Comparison of ENCODE assay signal across 30 cellular contexts in the genomic region with DNA sequence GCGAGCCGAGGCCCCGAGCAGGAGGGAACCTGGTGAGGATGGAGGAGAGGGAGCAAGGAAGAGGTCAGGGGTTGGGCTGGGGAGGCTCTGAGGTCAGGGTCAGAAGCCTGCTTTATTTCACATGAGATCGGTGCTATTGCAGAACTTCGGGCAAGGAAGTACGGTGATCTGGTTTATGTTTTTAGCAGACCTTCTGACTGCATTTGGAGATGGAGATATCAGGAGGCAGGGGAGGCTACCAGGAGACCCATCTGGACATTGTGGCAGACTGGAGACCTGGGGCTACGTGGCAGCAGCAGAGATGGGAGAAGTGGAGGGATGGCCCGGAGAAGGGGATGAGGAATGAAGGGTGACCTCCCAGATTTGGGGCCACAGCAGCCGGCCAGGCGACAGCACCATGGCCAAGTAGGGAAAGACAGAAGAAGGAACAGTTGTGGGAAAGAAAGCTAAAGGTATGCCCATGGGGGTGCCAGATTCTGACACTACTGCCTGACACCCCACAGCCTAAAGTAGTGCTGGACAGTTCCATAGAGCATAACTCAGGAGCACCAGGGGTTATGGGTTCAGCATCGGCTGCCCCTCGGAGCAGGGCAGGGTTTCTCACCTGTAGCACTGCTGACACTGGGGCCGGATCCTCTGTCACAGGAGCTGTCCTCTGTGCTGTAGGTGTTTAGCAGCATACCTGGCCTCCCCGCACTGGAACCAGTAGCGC. TPM values are rescaled to one million over a fixed set of nuclear protein-coding genes. Genes with fewer than 3 reads are reported as not detected.
DNase-seq lines count a peak whose midpoint lies in the region; ATAC-seq, FAIRE-seq and TF ChIP-seq lines count a peak whose summit lies in the region.
"Had no signal": no experiment of that assay in that cellular context is flagged by ENCODE, and none has a peak within 500 bp of the region (broad histone marks: within the 10 kb centered on the region; RNA-seq: fewer than 3 reads in every experiment).

No MANE protein-coding gene starts in this region.

- H3K4me3 Mint-ChIP-seq in WTC11 (no peak overlapping the region), neural progenitor cell (no peak overlapping the region)
- H3K4me3 Mint-ChIP-seq: CD4-positive, alpha-beta memory T cell had no signal

- ATAC-seq in WTC11 (no peak; the same call in 1 of the 2 replicates), GM21528 (IDR thresholded peaks at IDR 0.05; ENCODE audit: low FRiP score, unreplicated experiment) (no peak)
- ATAC-seq: A549, Panc1 had no signal

- H2AFZ ChIP-seq in neural progenitor cell (replicated peaks), result no peak overlapping the region

- no peak overlapping the region for H3K27ac ChIP-seq in neural progenitor cell
- H3K27ac ChIP-seq: A549, KMS-11, RWPE1 had no signal

- no peaks in the 10 kb centered on the region for H3F3A ChIP-seq in neural progenitor cell (ENCODE audit: low read depth)

- CTCF ChIA-PET in WTC11 (lab: Charles Lee), result interaction anchor here (1.6 to 4.6 kb wide), 2 partner anchors 56 to 116 kb away, joined by 4 to 48 read pairs; no protein-coding TSS in a partner anchor

- DNase-seq in HTR-8/SVneo (ENCODE audit: insufficient read length, low spot score) (no peak), WTC11 (ENCODE audit: low spot score) (no peak), neural progenitor cell (ENCODE audit: low spot score) (no peak), NOMO-1 treated with dmso at 0.1 percent for 144 hours (lab: John Stamatoyannopoulos, UW; ENCODE audit: unreplicated experiment) (no peak), NCI-H1092 (lab: John Stamatoyannopoulos, UW) (no peak), kidney glomerular epithelial cell (lab: John Stamatoyannopoulos, UW) (no peak)
- DNase-seq: AML-193; C1 segment of cervical spinal cord; CD4-positive, alpha-beta memory T cell; DMS 273 treated with DMSO at 0.1 percent for 48 hours; DMS79; EL; GF-D8; H7; IMR-90; NCI-H1048; NCI-H1417 treated with DMSO at 0.1 percent for 48 hours; NCI-H1694 treated with DMSO at 0.1 percent for 48 hours; NCI-H2081; NCI-H2227 treated with DMSO at 0.1 percent for 48 hours; NCI-H526 treated with DMSO at 0.1 percent for 48 hours; SHP77; SW 1271 had no signal

- peaks cover 5% of the 10 kb centered on the region for H4K20me1 ChIP-seq in neural progenitor cell (ENCODE audit: low read depth)

- TF ChIP-seq CTCF in WTC11 (IDR thresholded peaks at IDR 0.05) (no peak), neural progenitor cell (IDR thresholded peaks at IDR 0.05) (no peak)

- POLR2A ChIA-PET in WTC11 (lab: Charles Lee), result no interaction called here

- peak; percentile 16 for FAIRE-seq in HTR-8/SVneo (lab: Jason Lieb, UNC)
- FAIRE-seq: A549, GM12892 had no signal

- H3K4me2 ChIP-seq in neural progenitor cell, result no peak overlapping the region
- H3K4me2 ChIP-seq: A549, KMS-11 had no signal

- H3K9me3 ChIP-seq in neural progenitor cell (ENCODE audit: low read depth), result no peaks in the 10 kb centered on the region
- H3K9me3 ChIP-seq: A549 had no signal

- H3K9me3 Mint-ChIP-seq in WTC11, result no peaks in the 10 kb centered on the region
- H3K9me3 Mint-ChIP-seq in neural progenitor cell, result no peaks in the 10 kb centered on the region

- H3K4me1 Mint-ChIP-seq in WTC11 (peaks cover 8% of the 10 kb centered on the region), neural progenitor cell (peaks cover 53% of the 10 kb centered on the region)

- H3K4me3 ChIP-seq in neural progenitor cell, result no peak overlapping the region
- H3K4me3 ChIP-seq: A549 had no signal

- H3K27me3 Mint-ChIP-seq in WTC11 (ENCODE audit: low read depth) (peaks cover 18% of the 10 kb centered on the region), neural progenitor cell (ENCODE audit: insufficient read depth, low read depth) (peaks cover 8% of the 10 kb centered on the region)

- H3K36me3 Mint-ChIP-seq in WTC11 (no peaks in the 10 kb centered on the region), neural progenitor cell (peaks cover 25% of the 10 kb centered on the region)
- H3K36me3 Mint-ChIP-seq: CD4-positive, alpha-beta memory T cell had no signal

- H3K27ac Mint-ChIP-seq in WTC11 (peak overlapping the region; percentile 24), neural progenitor cell (peak overlapping the region; percentile 24)

- H3K27me3 ChIP-seq in neural progenitor cell, result peaks cover 26% of the 10 kb centered on the region

- H3K9ac ChIP-seq in neural progenitor cell, result no peak overlapping the region
- H3K9ac ChIP-seq: KMS-11 had no signal

- H3K4me1 ChIP-seq in neural progenitor cell, result no peaks in the 10 kb centered on the region

- no peaks in the 10 kb centered on the region for H3K36me3 ChIP-seq in neural progenitor cell

- no peaks in the 10 kb centered on the region for H3K79me2 ChIP-seq in neural progenitor cell (ENCODE audit: low read depth)

TF ChIP-seq in WTC11, 78 proteins besides CTCF, POLR2A, EP300 and RAD21:
- TF ChIP-seq ZNF671 (CRISPR knock-in tag; IDR thresholded peaks at IDR 0.05) (no peak), FOXJ3 (CRISPR knock-in tag; IDR thresholded peaks at IDR 0.05; ENCODE audit: borderline replicate concordance) (no peak)

RNA-seq across cellular contexts. Expression of gene CACNG4, which starts 7.4 kb away (rescaled TPM):
- 1.6 to 3.4 TPM (median 2.3 TPM) in 3 replicates for total RNA-seq in WTC11 (2021)
- 0.34 and 1.2 TPM in 2 replicates for total RNA-seq in neural progenitor cell (ENCODE audit: low replicate concordance)
- total RNA-seq: CD4-positive, alpha-beta memory T cell; SK-MEL-5 had no signal
